Comparison of ENCODE assay signal across 8 cellular contexts in genomic region chr10:101217450-101218281, GRCh38. TPM values are rescaled to one million over a fixed set of nuclear protein-coding genes. Genes with fewer than 3 reads are reported as not detected.
A peak's percentile ranks its signal among the peaks of the same experiment; 100 is the strongest.
DNase-seq lines count a peak whose midpoint lies in the region; ATAC-seq, FAIRE-seq and TF ChIP-seq lines count a peak whose summit lies in the region.

No MANE protein-coding gene starts in this region.

- H3K9me3 ChIP-seq in K562 (replicated peaks; ENCODE audit: control insufficient read depth, insufficient read depth, low read depth, low read length) (no peaks in the 10 kb centered on the region), mucosa of descending colon (no peaks in the 10 kb centered on the region)

- in situ Hi-C loops in K562 (cut with MboI) = loop anchor here (10.0 to 25.0 kb wide), 2 partner anchors 227 to 870 kb away; no protein-coding TSS in a partner anchor

- no peaks in the 10 kb centered on the region for H3K79me2 ChIP-seq in K562 (ENCODE audit: control insufficient read depth, insufficient read depth, low read length)

- CTCF ChIA-PET in K562 (lab: Yijun Ruan, JAX; ENCODE audit: low intra/inter-chr PET ratio) = interaction anchor here (0.7 kb wide), 1 partner anchor 56 kb away, joined by 3 read pairs; no protein-coding TSS in a partner anchor

- TF ChIP-seq POLR2A in K562 (conservative IDR thresholded peaks at IDR 0.05) (no peak), GM18505 (IDR thresholded peaks at IDR 0.05; ENCODE audit: borderline replicate concordance, extremely low read depth, insufficient read depth, insufficient read length) (no peak)

- H3K9me1 ChIP-seq in K562 (ENCODE audit: control insufficient read depth, insufficient read depth, low read length) = no peaks in the 10 kb centered on the region

- no peak overlapping the region; a peak in 1 of 4 replicates for H3K9ac ChIP-seq in K562 (ENCODE audit: insufficient read depth in 1 of 2, low read depth in 2 of 2, low read length in 2 of 2)

- no peaks in the 10 kb centered on the region; the same call in none of the 2 replicates for H4K20me1 ChIP-seq in K562 (replicated peaks; ENCODE audit: control insufficient read depth, insufficient read depth, low read length)

- TF ChIP-seq EP300 in Ishikawa (IDR thresholded peaks at IDR 0.05; ENCODE audit: borderline replicate concordance) (no peak), K562 (IDR thresholded peaks at IDR 0.05; ENCODE audit: low read length) (no peak)

- POLR2A ChIA-PET in K562 (lab: Yijun Ruan, JAX) = interaction anchor here (0.6 to 0.7 kb wide), 2 partner anchors 48 to 121 kb away, joined by 3 read pairs; no protein-coding TSS in a partner anchor

- peak; percentile 33; the same call in 1 of the 2 replicates for TF ChIP-seq RAD21 in Ishikawa (IDR thresholded peaks at IDR 0.05; ENCODE audit: low read depth)
- TF ChIP-seq RAD21 in K562 (CRISPR knock-in tag; conservative IDR thresholded peaks at IDR 0.05 in 1 of 2, IDR thresholded peaks at IDR 0.05 in 1 of 2) = peak in 1 of 2 experiments; percentile 18; a peak in 1 of 4 replicates

- 12% methylated on average over 41 of the region's 68 CpGs for WGBS in K562 (ENCODE audit: insufficient coverage, low coverage, missing lambda C conversion rate)

- no peak overlapping the region for H2AFZ ChIP-seq in K562 (ENCODE audit: low read depth, low read length)

- no TSS peak for BruUV-seq in K562 (replicated peaks; lab: Mats Ljungman, UMichigan)

- no peak overlapping the region for H3K4me2 ChIP-seq in K562 (ENCODE audit: insufficient read depth, low read length)

- peak; percentile 62 for DNase-seq in D721Med (ENCODE audit: insufficient read length, low spot score)
- DNase-seq in K562 (ENCODE audit: extremely low read depth in 1 of 4, low spot score in 3 of 4) = peak; percentile 34 to 60 (median 44)
- DNase-seq in mucosa of descending colon = peak in 2 of 3 donors; percentile 57 to 58
- DNase-seq in kidney glomerular epithelial cell (lab: John Stamatoyannopoulos, UW) = no peak
- DNase-seq in T-helper 9 cell = no peak

- intact Hi-C loops in K562 (cut with micrococcal nuclease) (no loop called here), mucosa of descending colon (cut with DNase I, micrococcal nuclease) (loop anchor here in 1 of 2 donors (10.0 kb wide), 1 partner anchor 247 kb away; no protein-coding TSS in a partner anchor)

- no peak overlapping the region for H3K27ac ChIP-seq in K562 (ENCODE audit: extremely low read depth, low read depth, low read length)

- peaks cover 23 to 72% of the 10 kb centered on the region in 2 experiments; a peak in 4 of 5 replicates for H3K27me3 ChIP-seq in K562 (ENCODE audit: control insufficient read depth in 2 of 2, insufficient read depth in 2 of 2, low read length in 2 of 2)

- H3K4me1 ChIP-seq in K562 (replicated peaks in 1 of 2; ENCODE audit: control insufficient read depth in 2 of 2, insufficient read depth in 2 of 2, low read length in 2 of 2) (peaks cover 0 to 42% of the 10 kb centered on the region in 2 experiments; a peak in 3 of 5 replicates), mucosa of descending colon (ENCODE audit: low read depth) (peaks cover 18% of the 10 kb centered on the region)

- FAIRE-seq in D721Med (lab: Jason Lieb, UNC) (no peak), K562 (lab: Jason Lieb, UNC) (no peak)

- peak; percentile 72 for ATAC-seq in K562
- ATAC-seq in mucosa of descending colon = peak; percentile 28
- no peak for ATAC-seq in GM21526 (IDR thresholded peaks at IDR 0.05; ENCODE audit: low FRiP score, unreplicated experiment)
- ATAC-seq in GM18505 (IDR thresholded peaks at IDR 0.05; ENCODE audit: unreplicated experiment) = no peak

- H3K36me3 ChIP-seq in K562 (ENCODE audit: control insufficient read depth, insufficient read depth, low read length) = no peaks in the 10 kb centered on the region
- no peaks in the 10 kb centered on the region for H3K36me3 ChIP-seq in mucosa of descending colon (ENCODE audit: low read depth)

- H3K4me3 ChIP-seq in K562 (no peak overlapping the region), mucosa of descending colon (no peak overlapping the region)

- TF ChIP-seq CTCF in D721Med (IDR thresholded peaks at IDR 0.05; ENCODE audit: insufficient read depth, missing control alignments) (peak; percentile 59), K562 (IDR thresholded peaks at IDR 0.05 in 2 of 3, conservative IDR thresholded peaks at IDR 0.05 in 1 of 3; ENCODE audit: insufficient read depth in 2 of 3, low read depth in 1 of 3, low read length in 3 of 3) (peak; percentile 25 to 49 (median 49); a peak in 5 of 6 replicates), mucosa of descending colon (IDR thresholded peaks at IDR 0.05) (no peak)

TF ChIP-seq in Ishikawa, 13 proteins besides CTCF, POLR2A, EP300 and RAD21:
- TF ChIP-seq MAX (IDR thresholded peaks at IDR 0.05) = peak; percentile 38; the same call in 1 of the 2 replicates
- no peak for TF ChIP-seq TEAD4 (IDR thresholded peaks at IDR 0.05)

TF ChIP-seq in K562, 482 proteins besides CTCF, POLR2A, EP300 and RAD21 (continues in another document):
- TF ChIP-seq ZNF263 (CRISPR knock-in tag; IDR thresholded peaks at IDR 0.05; ENCODE audit: borderline replicate concordance) (peak; percentile 83), ZFX (CRISPR knock-in tag; IDR thresholded peaks at IDR 0.05) (0 out of 2 replicates have a peak, but pooled peaks have one; percentile 18), IFI16 (CRISPR knock-in tag; IDR thresholded peaks at IDR 0.05) (no peak), RBBP5 (IDR thresholded peaks at IDR 0.05; ENCODE audit: borderline replicate concordance, insufficient read depth, low read length, poor library complexity, severe bottlenecking) (no peak), PHF8 (IDR thresholded peaks at IDR 0.05; ENCODE audit: borderline replicate concordance, low read length) (no peak), TAF15 (IDR thresholded peaks at IDR 0.05; ENCODE audit: low read depth, low read length) (no peak), CREB1 (IDR thresholded peaks at IDR 0.05) (no peak), CREB1 (CRISPR knock-in tag; IDR thresholded peaks at IDR 0.05) (peak; percentile 38; the same call in 1 of the 2 replicates), E2F3 (CRISPR knock-in tag; IDR thresholded peaks at IDR 0.05) (no peak), PRPF4 (IDR thresholded peaks at IDR 0.05; ENCODE audit: insufficient read depth, low read depth, low read length, poor library complexity, severe bottlenecking) (no peak), CEBPB (tag; IDR thresholded peaks at IDR 0.05) (no peak), KAT7 (CRISPR knock-in tag; IDR thresholded peaks at IDR 0.05; ENCODE audit: borderline replicate concordance) (no peak), HDAC1 (IDR thresholded peaks at IDR 0.05) (no peak), MAX (CRISPR knock-in tag; IDR thresholded peaks at IDR 0.05) (0 out of 2 replicates have a peak, but pooled peaks have one; percentile 19), ATF6 (CRISPR knock-in tag; IDR thresholded peaks at IDR 0.05) (no peak), CREB5 (CRISPR knock-in tag; IDR thresholded peaks at IDR 0.05) (no peak), SMC3 (conservative IDR thresholded peaks at IDR 0.05; ENCODE audit: insufficient read depth, low read depth, low read length) (0 out of 2 replicates have a peak, but pooled peaks have one; percentile 13)

RNA-seq across cellular contexts. Expression of gene LBX1, which starts 11.6 kb away (rescaled TPM):
- total RNA-seq in K562 (2011; cell fraction: chromatin; rRNA removed; ENCODE audit: low replicate concordance) = not detected in 2 replicates
- total RNA-seq in K562 (2011; cell fraction: nucleolus; rRNA removed) = not detected in 2 replicates
- total RNA-seq in K562 (2011; cell fraction: nucleoplasm; rRNA removed) = not detected in 2 replicates
- total RNA-seq in K562 (2014; rRNA removed) (not detected in 2 replicates), K562 (2014; rRNA removed; fragmentation: Illumina TruSeq; extraction: Trizol) (not detected in 2 replicates), K562 (2015; rRNA removed; fragmentation: Illumina TruSeq; extraction: Trizol) (not detected in 2 replicates), K562 (2021) (not detected in 2 replicates), mucosa of descending colon (not detected)
- polyA plus RNA-seq in K562 (2011; rRNA removed) (not detected in 2 replicates), K562 (2014; fragmentation: Illumina TruSeq; extraction: Trizol) (not detected in 2 replicates), K562 (2014; fragmentation: Nextera tagmentation; extraction: Ambion mirVana) (not detected), K562 (2014; rRNA removed) (not detected in 2 replicates)
- polyA plus RNA-seq in K562 (2011; cell fraction: cytosol; rRNA removed) = not detected in 2 replicates
- polyA plus RNA-seq in K562 (2011; cell fraction: nucleus; rRNA removed) = not detected in 2 replicates
- polyA plus RNA-seq in K562 (2012) = not detected in 2 replicates
- not detected in 2 replicates for polyA minus RNA-seq in K562 (2011; rRNA and poly(A)+ RNA removed)
- not detected in 2 replicates for polyA minus RNA-seq in K562 (2011; cell fraction: cytosol; rRNA and poly(A)+ RNA removed)
- polyA minus RNA-seq in K562 (2011; cell fraction: nucleus; rRNA and poly(A)+ RNA removed) = not detected in 2 replicates

Comparison
In these comparisons a context has a peak if more than half of its experiments do, and no peak if none do; other contexts are left out.
1. DNase-seq: peak in D721Med (single experiment), K562 (4 of 4) and mucosa of descending colon (2 of 3); none in kidney glomerular epithelial cell (single experiment) and T-helper 9 cell (single experiment).
2. ATAC-seq: peak in K562 (single experiment) and mucosa of descending colon (single experiment); none in GM21526 (single experiment) and GM18505 (single experiment).